In genomic region chr17:15946611-15947120, GRCh38 we compare ENCODE assay signal across 1 cellular context.
TF ChIP-seq lines count a peak whose summit lies in the region.

No MANE protein-coding gene starts in this region.

TF ChIP-seq in HepG2, 621 proteins besides CTCF, POLR2A, EP300 and RAD21 (continues in another document):
- TF ChIP-seq RORA (CRISPR knock-in tag; IDR thresholded peaks at IDR 0.05) (no peak), RAD51 (IDR thresholded peaks at IDR 0.05; ENCODE audit: borderline replicate concordance) (no peak), ZNF713 (CRISPR knock-in tag; IDR thresholded peaks at IDR 0.05) (no peak), ARNTL (CRISPR knock-in tag; IDR thresholded peaks at IDR 0.05) (peak; percentile 0; the same call in 1 of the 2 replicates), ZNF513 (CRISPR knock-in tag; conservative IDR thresholded peaks at IDR 0.05) (no peak), TAF15 (IDR thresholded peaks at IDR 0.05; ENCODE audit: low read depth, low read length, poor library complexity, severe bottlenecking) (no peak), ZMYM4 (CRISPR knock-in tag; IDR thresholded peaks at IDR 0.05) (0 out of 2 replicates have a peak, but pooled peaks have one; percentile 14), HNRNPH1 (optimal IDR thresholded peaks at IDR 0.05; ENCODE audit: low read depth, low read length) (no peak), ZNF784 (CRISPR knock-in tag; IDR thresholded peaks at IDR 0.05; ENCODE audit: borderline replicate concordance) (no peak), ETS1 (CRISPR knock-in tag; IDR thresholded peaks at IDR 0.05) (no peak), ZNF232 (CRISPR knock-in tag; IDR thresholded peaks at IDR 0.05; ENCODE audit: borderline replicate concordance) (no peak), KDM2A (CRISPR knock-in tag; IDR thresholded peaks at IDR 0.05; ENCODE audit: borderline replicate concordance, low read depth) (no peak), HES4 (CRISPR knock-in tag; IDR thresholded peaks at IDR 0.05; ENCODE audit: borderline replicate concordance) (no peak), ZNF747 (CRISPR knock-in tag; IDR thresholded peaks at IDR 0.05; ENCODE audit: borderline replicate concordance) (no peak), BHLHE40 (IDR thresholded peaks at IDR 0.05; ENCODE audit: low read length) (no peak), KDM4B (CRISPR knock-in tag; IDR thresholded peaks at IDR 0.05) (no peak), ZFP91 (CRISPR knock-in tag; IDR thresholded peaks at IDR 0.05; ENCODE audit: borderline replicate concordance) (no peak), ZNF337 (CRISPR knock-in tag; IDR thresholded peaks at IDR 0.05; ENCODE audit: borderline replicate concordance, low read depth) (0 out of 2 replicates have a peak, but pooled peaks have one; percentile 41), KAT8 (CRISPR knock-in tag; IDR thresholded peaks at IDR 0.05) (no peak), ZNF746 (CRISPR knock-in tag; IDR thresholded peaks at IDR 0.05) (no peak), GPN1 (CRISPR knock-in tag; IDR thresholded peaks at IDR 0.05; ENCODE audit: borderline replicate concordance) (no peak), PAX8 (CRISPR knock-in tag; IDR thresholded peaks at IDR 0.05; ENCODE audit: borderline replicate concordance) (no peak), TFAP4 (IDR thresholded peaks at IDR 0.05; ENCODE audit: borderline replicate concordance, low read depth) (no peak), MTF2 (CRISPR knock-in tag; IDR thresholded peaks at IDR 0.05; ENCODE audit: borderline replicate concordance) (0 out of 2 replicates have a peak, but pooled peaks have one; percentile 21), RXRB (CRISPR knock-in tag; IDR thresholded peaks at IDR 0.05; ENCODE audit: borderline replicate concordance) (no peak), ZFP36L2 (CRISPR knock-in tag; IDR thresholded peaks at IDR 0.05) (no peak), SIX1 (CRISPR knock-in tag; IDR thresholded peaks at IDR 0.05; ENCODE audit: borderline replicate concordance) (no peak), NR2F6 (IDR thresholded peaks at IDR 0.05) (no peak), NR2F6 (CRISPR knock-in tag; IDR thresholded peaks at IDR 0.05) (no peak), ZNF850 (CRISPR knock-in tag; conservative IDR thresholded peaks at IDR 0.05) (no peak), ZNF768 (CRISPR knock-in tag; IDR thresholded peaks at IDR 0.05) (no peak), PRPF4 (IDR thresholded peaks at IDR 0.05; ENCODE audit: low read depth, low read length, poor library complexity, severe bottlenecking) (no peak), IRX3 (CRISPR knock-in tag; IDR thresholded peaks at IDR 0.05; ENCODE audit: borderline replicate concordance, low read depth) (no peak), PRDM4 (CRISPR knock-in tag; IDR thresholded peaks at IDR 0.05; ENCODE audit: borderline replicate concordance) (no peak), TOPORS (CRISPR knock-in tag; IDR thresholded peaks at IDR 0.05) (no peak), AGO1 (IDR thresholded peaks at IDR 0.05; ENCODE audit: low read depth, low read length, poor library complexity, severe bottlenecking) (no peak), CHCHD3 (CRISPR knock-in tag; IDR thresholded peaks at IDR 0.05) (no peak), ZEB1 (IDR thresholded peaks at IDR 0.05; ENCODE audit: insufficient replicate concordance, low read depth) (no peak), ZFP41 (CRISPR knock-in tag; IDR thresholded peaks at IDR 0.05; ENCODE audit: borderline replicate concordance) (no peak), PRMT3 (CRISPR knock-in tag; IDR thresholded peaks at IDR 0.05; ENCODE audit: borderline replicate concordance, low read depth) (no peak), ZBTB3 (CRISPR knock-in tag; IDR thresholded peaks at IDR 0.05; ENCODE audit: borderline replicate concordance, low read depth) (no peak)
- TF ChIP-seq, protein P1, sequence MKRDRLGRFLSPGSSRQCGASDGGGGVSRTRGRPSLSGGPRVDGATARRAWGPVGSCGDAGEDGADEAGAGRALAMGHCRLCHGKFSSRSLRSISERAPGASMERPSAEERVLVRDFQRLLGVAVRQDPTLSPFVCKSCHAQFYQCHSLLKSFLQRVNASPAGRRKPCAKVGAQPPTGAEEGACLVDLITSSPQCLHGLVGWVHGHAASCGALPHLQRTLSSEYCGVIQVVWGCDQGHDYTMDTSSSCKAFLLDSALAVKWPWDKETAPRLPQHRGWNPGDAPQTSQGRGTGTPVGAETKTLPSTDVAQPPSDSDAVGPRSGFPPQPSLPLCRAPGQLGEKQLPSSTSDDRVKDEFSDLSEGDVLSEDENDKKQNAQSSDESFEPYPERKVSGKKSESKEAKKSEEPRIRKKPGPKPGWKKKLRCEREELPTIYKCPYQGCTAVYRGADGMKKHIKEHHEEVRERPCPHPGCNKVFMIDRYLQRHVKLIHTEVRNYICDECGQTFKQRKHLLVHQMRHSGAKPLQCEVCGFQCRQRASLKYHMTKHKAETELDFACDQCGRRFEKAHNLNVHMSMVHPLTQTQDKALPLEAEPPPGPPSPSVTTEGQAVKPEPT (CRISPR knock-in tag; IDR thresholded peaks at IDR 0.05; ENCODE audit: low read depth), result no peak
- TF ChIP-seq, protein P2, sequence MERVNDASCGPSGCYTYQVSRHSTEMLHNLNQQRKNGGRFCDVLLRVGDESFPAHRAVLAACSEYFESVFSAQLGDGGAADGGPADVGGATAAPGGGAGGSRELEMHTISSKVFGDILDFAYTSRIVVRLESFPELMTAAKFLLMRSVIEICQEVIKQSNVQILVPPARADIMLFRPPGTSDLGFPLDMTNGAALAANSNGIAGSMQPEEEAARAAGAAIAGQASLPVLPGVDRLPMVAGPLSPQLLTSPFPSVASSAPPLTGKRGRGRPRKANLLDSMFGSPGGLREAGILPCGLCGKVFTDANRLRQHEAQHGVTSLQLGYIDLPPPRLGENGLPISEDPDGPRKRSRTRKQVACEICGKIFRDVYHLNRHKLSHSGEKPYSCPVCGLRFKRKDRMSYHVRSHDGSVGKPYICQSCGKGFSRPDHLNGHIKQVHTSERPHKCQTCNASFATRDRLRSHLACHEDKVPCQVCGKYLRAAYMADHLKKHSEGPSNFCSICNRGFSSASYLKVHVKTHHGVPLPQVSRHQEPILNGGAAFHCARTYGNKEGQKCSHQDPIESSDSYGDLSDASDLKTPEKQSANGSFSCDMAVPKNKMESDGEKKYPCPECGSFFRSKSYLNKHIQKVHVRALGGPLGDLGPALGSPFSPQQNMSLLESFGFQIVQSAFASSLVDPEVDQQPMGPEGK (CRISPR knock-in tag; IDR thresholded peaks at IDR 0.05), result no peak
- TF ChIP-seq, protein P3, sequence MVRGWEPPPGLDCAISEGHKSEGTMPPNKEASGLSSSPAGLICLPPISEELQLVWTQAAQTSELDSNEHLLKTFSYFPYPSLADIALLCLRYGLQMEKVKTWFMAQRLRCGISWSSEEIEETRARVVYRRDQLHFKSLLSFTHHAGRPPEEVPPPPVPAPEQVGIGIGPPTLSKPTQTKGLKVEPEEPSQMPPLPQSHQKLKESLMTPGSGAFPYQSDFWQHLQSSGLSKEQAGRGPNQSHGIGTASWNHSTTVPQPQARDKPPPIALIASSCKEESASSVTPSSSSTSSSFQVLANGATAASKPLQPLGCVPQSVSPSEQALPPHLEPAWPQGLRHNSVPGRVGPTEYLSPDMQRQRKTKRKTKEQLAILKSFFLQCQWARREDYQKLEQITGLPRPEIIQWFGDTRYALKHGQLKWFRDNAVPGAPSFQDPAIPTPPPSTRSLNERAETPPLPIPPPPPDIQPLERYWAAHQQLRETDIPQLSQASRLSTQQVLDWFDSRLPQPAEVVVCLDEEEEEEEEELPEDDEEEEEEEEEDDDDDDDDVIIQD (CRISPR knock-in tag; IDR thresholded peaks at IDR 0.05; ENCODE audit: low read depth), result no peak
- TF ChIP-seq, protein P4, sequence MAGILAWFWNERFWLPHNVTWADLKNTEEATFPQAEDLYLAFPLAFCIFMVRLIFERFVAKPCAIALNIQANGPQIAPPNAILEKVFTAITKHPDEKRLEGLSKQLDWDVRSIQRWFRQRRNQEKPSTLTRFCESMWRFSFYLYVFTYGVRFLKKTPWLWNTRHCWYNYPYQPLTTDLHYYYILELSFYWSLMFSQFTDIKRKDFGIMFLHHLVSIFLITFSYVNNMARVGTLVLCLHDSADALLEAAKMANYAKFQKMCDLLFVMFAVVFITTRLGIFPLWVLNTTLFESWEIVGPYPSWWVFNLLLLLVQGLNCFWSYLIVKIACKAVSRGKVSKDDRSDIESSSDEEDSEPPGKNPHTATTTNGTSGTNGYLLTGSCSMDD (CRISPR knock-in tag; IDR thresholded peaks at IDR 0.05), result no peak
